ENCODE assay signal across 23 cellular contexts in genomic region chr4:124414641-124415040, GRCh38.
A peak's percentile ranks its signal among the peaks of the same experiment; 100 is the strongest.
DNase-seq lines count a peak whose midpoint lies in the region; ATAC-seq and TF ChIP-seq lines count a peak whose summit lies in the region.
"Had no signal": no experiment of that assay in that cellular context is flagged by ENCODE, and none has a peak within 500 bp of the region (broad histone marks: within the 10 kb centered on the region; RNA-seq: fewer than 3 reads in every experiment).

No MANE protein-coding gene starts in this region.

- no peaks in the 10 kb centered on the region for H3K4me1 Mint-ChIP-seq in stimulated activated memory B cell treated with anti-CD40 and anti-IgM and Interleukin-4, amounts not matched to agents 10 μg/mL and 1 μg/mL and 100 μg/mL, for 72 hours
- H3K4me1 Mint-ChIP-seq: activated CD4-positive, alpha-beta T cell treated with anti-CD3 and anti-CD28 coated beads, Interleukin-2, amount 10 ng/mL, durations not matched to agents 24 days and 14 days; stimulated activated effector memory CD8-positive, alpha-beta T cell treated with anti-CD3 and anti-CD28 coated beads, Interleukin-12 subunit alpha, Interleukin-12 subunit beta, amount 100 ng/mL, for 72 hours; T-cell had no signal

- in situ Hi-C loops in astrocyte of the cerebellum (cut with HindIII; ENCODE audit: low sequenced_read_pairs): no loop called here
- in situ Hi-C loops in GM13977 (cut with MboI; ENCODE audit: low pct_unique_long_range_greater_than_20kb, low sequenced_read_pairs, unreplicated experiment): no loop called here

- intact Hi-C loops in sigmoid colon (cut with DNase I): no loop called here

- ATAC-seq in HG02973 (IDR thresholded peaks at IDR 0.05; ENCODE audit: unreplicated experiment): no peak
- ATAC-seq in stimulated activated memory B cell treated with anti-CD40 and anti-IgM and Interleukin-4, amounts not matched to agents 10 μg/mL and 1 μg/mL and 100 μg/mL, for 72 hours: no peak
- ATAC-seq: Right ventricle myocardium inferior; stimulated activated effector memory CD8-positive, alpha-beta T cell treated with anti-CD3 and anti-CD28 coated beads, Interleukin-12 subunit alpha, Interleukin-12 subunit beta, amount 100 ng/mL, for 72 hours; T-cell had no signal

- TF ChIP-seq POLR2A in sigmoid colon (IDR thresholded peaks at IDR 0.05): no peak

- H3K27me3 ChIP-seq in sigmoid colon: no peaks in the 10 kb centered on the region

- peaks cover 0 to 24% (median 9%) of the 10 kb centered on the region in 4 donors for H3K4me1 ChIP-seq in sigmoid colon

- peak; percentile 58 for DNase-seq in HCEC 1CT
- DNase-seq in astrocyte of the cerebellum (ENCODE audit: low read depth): peak; percentile 19
- peak; percentile 15 for DNase-seq in fibroblast of villous mesenchyme (ENCODE audit: low read depth)
- DNase-seq in sigmoid colon: no peak
- no peak for DNase-seq in NCI-H146 (lab: John Stamatoyannopoulos, UW)
- DNase-seq in GM13977 (ENCODE audit: low spot score): no peak
- DNase-seq: activated CD4-positive, alpha-beta T cell treated with anti-CD3 and anti-CD28 coated beads, Interleukin-2, amount 10 ng/mL, durations not matched to agents 24 days and 14 days; activated CD8-positive, alpha-beta memory T cell treated with anti-CD3 and anti-CD28 coated beads, Interleukin-2, amount 50 U/mL, for 48 hours; activated gamma-delta T cell treated with Interleukin-2 at 50 U/mL for 16 hours; amniotic stem cell; CD4-positive, alpha-beta T cell; DMS79 treated with DMSO at 0.1 percent for 48 hours; effector CD4-positive, alpha-beta T cell; left cardiac atrium; NCI-H1048; NCI-H2171; NCI-H526; stimulated activated CD4-positive, alpha-beta T cell treated with anti-CD3 and anti-CD28 coated beads, Interleukin-15, amount 100 ng/mL, for 24 hours; T-cell had no signal

- no peak overlapping the region for H3K27ac Mint-ChIP-seq in stimulated activated memory B cell treated with anti-CD40 and anti-IgM and Interleukin-4, amounts not matched to agents 10 μg/mL and 1 μg/mL and 100 μg/mL, for 72 hours
- H3K27ac Mint-ChIP-seq: activated CD4-positive, alpha-beta T cell treated with anti-CD3 and anti-CD28 coated beads, Interleukin-2, amount 10 ng/mL, durations not matched to agents 24 days and 14 days; CD4-positive, alpha-beta T cell; stimulated activated effector memory CD8-positive, alpha-beta T cell treated with anti-CD3 and anti-CD28 coated beads, Interleukin-12 subunit alpha, Interleukin-12 subunit beta, amount 100 ng/mL, for 72 hours; T-cell had no signal

- no peaks in the 10 kb centered on the region for H3K9me3 ChIP-seq in sigmoid colon

- TF ChIP-seq EP300 in sigmoid colon (IDR thresholded peaks at IDR 0.05): no peak

- H3K27ac ChIP-seq in sigmoid colon: peak overlapping the region in 3 of 4 donors; percentile 39 to 70 (median 62)

- H3K27me3 Mint-ChIP-seq in stimulated activated memory B cell treated with anti-CD40 and anti-IgM and Interleukin-4, amounts not matched to agents 10 μg/mL and 1 μg/mL and 100 μg/mL, for 72 hours: no peaks in the 10 kb centered on the region
- H3K27me3 Mint-ChIP-seq: activated CD4-positive, alpha-beta T cell treated with anti-CD3 and anti-CD28 coated beads, Interleukin-2, amount 10 ng/mL, durations not matched to agents 24 days and 14 days; CD4-positive, alpha-beta T cell; T-cell had no signal

- no peak overlapping the region for H3K4me3 Mint-ChIP-seq in stimulated activated memory B cell treated with anti-CD40 and anti-IgM and Interleukin-4, amounts not matched to agents 10 μg/mL and 1 μg/mL and 100 μg/mL, for 72 hours
- H3K4me3 Mint-ChIP-seq: activated CD4-positive, alpha-beta T cell treated with anti-CD3 and anti-CD28 coated beads, Interleukin-2, amount 10 ng/mL, durations not matched to agents 24 days and 14 days; CD4-positive, alpha-beta T cell; stimulated activated effector memory CD8-positive, alpha-beta T cell treated with anti-CD3 and anti-CD28 coated beads, Interleukin-12 subunit alpha, Interleukin-12 subunit beta, amount 100 ng/mL, for 72 hours; T-cell had no signal

- no peak overlapping the region for H3K4me3 ChIP-seq in astrocyte of the cerebellum (ENCODE audit: low read depth, low read length)
- no peak overlapping the region for H3K4me3 ChIP-seq in fibroblast of villous mesenchyme (ENCODE audit: low read depth, low read length)
- peak overlapping the region in 1 of 4 donors; percentile 22 for H3K4me3 ChIP-seq in sigmoid colon

- peaks cover 3% of the 10 kb centered on the region for H3K9me3 Mint-ChIP-seq in stimulated activated memory B cell treated with anti-CD40 and anti-IgM and Interleukin-4, amounts not matched to agents 10 μg/mL and 1 μg/mL and 100 μg/mL, for 72 hours
- H3K9me3 Mint-ChIP-seq: activated CD4-positive, alpha-beta T cell treated with anti-CD3 and anti-CD28 coated beads, Interleukin-2, amount 10 ng/mL, durations not matched to agents 24 days and 14 days had no signal

- H3K36me3 ChIP-seq in sigmoid colon: no peaks in the 10 kb centered on the region

- H3K36me3 Mint-ChIP-seq in stimulated activated memory B cell treated with anti-CD40 and anti-IgM and Interleukin-4, amounts not matched to agents 10 μg/mL and 1 μg/mL and 100 μg/mL, for 72 hours: no peaks in the 10 kb centered on the region
- H3K36me3 Mint-ChIP-seq: stimulated activated effector memory CD8-positive, alpha-beta T cell treated with anti-CD3 and anti-CD28 coated beads, Interleukin-12 subunit alpha, Interleukin-12 subunit beta, amount 100 ng/mL, for 72 hours; T-cell had no signal

- no peak for TF ChIP-seq CTCF in astrocyte of the cerebellum (IDR thresholded peaks at IDR 0.05; ENCODE audit: low read depth, low read length, missing control alignments)
- no peak for TF ChIP-seq CTCF in fibroblast of villous mesenchyme (IDR thresholded peaks at IDR 0.05; ENCODE audit: insufficient read depth, low read depth, low read length)
- no peak for TF ChIP-seq CTCF in sigmoid colon (IDR thresholded peaks at IDR 0.05)
- TF ChIP-seq CTCF in GM13977 (IDR thresholded peaks at IDR 0.05; ENCODE audit: extremely low read depth, insufficient read depth, missing control alignments): no peak

Comparison
In these comparisons a context has a peak if more than half of its experiments do, and no peak if none do; other contexts are left out.
1. DNase-seq: peak in HCEC 1CT (single experiment), astrocyte of the cerebellum (single experiment) and fibroblast of villous mesenchyme (single experiment); none in sigmoid colon (single experiment), NCI-H146 (single experiment) and GM13977 (single experiment).